1 cellular context compared by ENCODE assay signal in the genomic region with DNA sequence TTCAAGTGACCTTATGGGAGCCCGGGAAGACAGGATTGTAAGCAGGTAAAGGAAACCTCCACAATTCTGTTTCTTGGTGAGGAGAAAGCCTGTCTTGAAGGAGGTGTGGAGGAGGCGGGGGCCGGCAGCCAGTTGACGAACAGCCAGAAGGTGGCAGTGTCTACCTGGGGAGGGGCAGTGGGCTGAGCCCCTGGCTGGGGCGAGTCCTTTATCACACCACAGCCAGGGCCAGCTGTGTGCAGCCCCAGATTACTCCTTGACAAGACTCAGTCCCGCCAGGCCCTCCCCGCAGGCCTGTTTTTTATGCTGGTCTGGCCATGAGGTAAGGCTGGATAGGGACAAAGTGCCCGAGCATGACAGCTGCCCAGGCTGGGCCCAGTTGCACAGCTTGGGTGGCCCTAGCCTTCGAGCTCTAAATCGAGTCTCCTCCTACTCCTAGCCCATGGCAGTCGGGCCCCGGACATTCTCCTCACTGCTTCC.
TF ChIP-seq lines count a peak whose summit lies in the region.

No MANE protein-coding gene starts in this region.

TF ChIP-seq in HepG2, 621 proteins besides CTCF, POLR2A, EP300 and RAD21 (continued from another document and continues in another):
- TF ChIP-seq, protein P1, sequence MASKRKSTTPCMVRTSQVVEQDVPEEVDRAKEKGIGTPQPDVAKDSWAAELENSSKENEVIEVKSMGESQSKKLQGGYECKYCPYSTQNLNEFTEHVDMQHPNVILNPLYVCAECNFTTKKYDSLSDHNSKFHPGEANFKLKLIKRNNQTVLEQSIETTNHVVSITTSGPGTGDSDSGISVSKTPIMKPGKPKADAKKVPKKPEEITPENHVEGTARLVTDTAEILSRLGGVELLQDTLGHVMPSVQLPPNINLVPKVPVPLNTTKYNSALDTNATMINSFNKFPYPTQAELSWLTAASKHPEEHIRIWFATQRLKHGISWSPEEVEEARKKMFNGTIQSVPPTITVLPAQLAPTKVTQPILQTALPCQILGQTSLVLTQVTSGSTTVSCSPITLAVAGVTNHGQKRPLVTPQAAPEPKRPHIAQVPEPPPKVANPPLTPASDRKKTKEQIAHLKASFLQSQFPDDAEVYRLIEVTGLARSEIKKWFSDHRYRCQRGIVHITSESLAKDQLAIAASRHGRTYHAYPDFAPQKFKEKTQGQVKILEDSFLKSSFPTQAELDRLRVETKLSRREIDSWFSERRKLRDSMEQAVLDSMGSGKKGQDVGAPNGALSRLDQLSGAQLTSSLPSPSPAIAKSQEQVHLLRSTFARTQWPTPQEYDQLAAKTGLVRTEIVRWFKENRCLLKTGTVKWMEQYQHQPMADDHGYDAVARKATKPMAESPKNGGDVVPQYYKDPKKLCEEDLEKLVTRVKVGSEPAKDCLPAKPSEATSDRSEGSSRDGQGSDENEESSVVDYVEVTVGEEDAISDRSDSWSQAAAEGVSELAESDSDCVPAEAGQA (IDR thresholded peaks at IDR 0.05; ENCODE audit: low read depth) = no peak
- TF ChIP-seq, protein P1 (CRISPR knock-in tag; IDR thresholded peaks at IDR 0.05; ENCODE audit: borderline replicate concordance) = no peak
- TF ChIP-seq RXRA (CRISPR knock-in tag; IDR thresholded peaks at IDR 0.05) (no peak), NCOA2 (CRISPR knock-in tag; IDR thresholded peaks at IDR 0.05) (no peak), CCAR2 (optimal IDR thresholded peaks at IDR 0.05; ENCODE audit: low read depth, low read length) (no peak), CENPT (CRISPR knock-in tag; IDR thresholded peaks at IDR 0.05; ENCODE audit: low read depth) (no peak), ARNT (IDR thresholded peaks at IDR 0.05) (no peak), RFX3 (CRISPR knock-in tag; IDR thresholded peaks at IDR 0.05) (no peak), ZNF790 (CRISPR knock-in tag; IDR thresholded peaks at IDR 0.05; ENCODE audit: borderline replicate concordance) (no peak), ZNF782 (CRISPR knock-in tag; IDR thresholded peaks at IDR 0.05; ENCODE audit: borderline replicate concordance) (no peak), PHF5A (CRISPR knock-in tag; IDR thresholded peaks at IDR 0.05; ENCODE audit: low read depth, unreplicated experiment) (no peak), RBAK (CRISPR knock-in tag; IDR thresholded peaks at IDR 0.05) (no peak), JUNB (CRISPR knock-in tag; IDR thresholded peaks at IDR 0.05; ENCODE audit: borderline replicate concordance) (no peak), IKZF1 (IDR thresholded peaks at IDR 0.05) (no peak), NCOR1 (IDR thresholded peaks at IDR 0.05; ENCODE audit: borderline replicate concordance, low read length) (no peak), ZNF75D (CRISPR knock-in tag; IDR thresholded peaks at IDR 0.05; ENCODE audit: borderline replicate concordance) (no peak), DMAP1 (CRISPR knock-in tag; IDR thresholded peaks at IDR 0.05) (no peak), ZNF143 (CRISPR knock-in tag; IDR thresholded peaks at IDR 0.05) (no peak), ZNF510 (CRISPR knock-in tag; IDR thresholded peaks at IDR 0.05; ENCODE audit: low read depth) (no peak)
- TF ChIP-seq, protein P2, sequence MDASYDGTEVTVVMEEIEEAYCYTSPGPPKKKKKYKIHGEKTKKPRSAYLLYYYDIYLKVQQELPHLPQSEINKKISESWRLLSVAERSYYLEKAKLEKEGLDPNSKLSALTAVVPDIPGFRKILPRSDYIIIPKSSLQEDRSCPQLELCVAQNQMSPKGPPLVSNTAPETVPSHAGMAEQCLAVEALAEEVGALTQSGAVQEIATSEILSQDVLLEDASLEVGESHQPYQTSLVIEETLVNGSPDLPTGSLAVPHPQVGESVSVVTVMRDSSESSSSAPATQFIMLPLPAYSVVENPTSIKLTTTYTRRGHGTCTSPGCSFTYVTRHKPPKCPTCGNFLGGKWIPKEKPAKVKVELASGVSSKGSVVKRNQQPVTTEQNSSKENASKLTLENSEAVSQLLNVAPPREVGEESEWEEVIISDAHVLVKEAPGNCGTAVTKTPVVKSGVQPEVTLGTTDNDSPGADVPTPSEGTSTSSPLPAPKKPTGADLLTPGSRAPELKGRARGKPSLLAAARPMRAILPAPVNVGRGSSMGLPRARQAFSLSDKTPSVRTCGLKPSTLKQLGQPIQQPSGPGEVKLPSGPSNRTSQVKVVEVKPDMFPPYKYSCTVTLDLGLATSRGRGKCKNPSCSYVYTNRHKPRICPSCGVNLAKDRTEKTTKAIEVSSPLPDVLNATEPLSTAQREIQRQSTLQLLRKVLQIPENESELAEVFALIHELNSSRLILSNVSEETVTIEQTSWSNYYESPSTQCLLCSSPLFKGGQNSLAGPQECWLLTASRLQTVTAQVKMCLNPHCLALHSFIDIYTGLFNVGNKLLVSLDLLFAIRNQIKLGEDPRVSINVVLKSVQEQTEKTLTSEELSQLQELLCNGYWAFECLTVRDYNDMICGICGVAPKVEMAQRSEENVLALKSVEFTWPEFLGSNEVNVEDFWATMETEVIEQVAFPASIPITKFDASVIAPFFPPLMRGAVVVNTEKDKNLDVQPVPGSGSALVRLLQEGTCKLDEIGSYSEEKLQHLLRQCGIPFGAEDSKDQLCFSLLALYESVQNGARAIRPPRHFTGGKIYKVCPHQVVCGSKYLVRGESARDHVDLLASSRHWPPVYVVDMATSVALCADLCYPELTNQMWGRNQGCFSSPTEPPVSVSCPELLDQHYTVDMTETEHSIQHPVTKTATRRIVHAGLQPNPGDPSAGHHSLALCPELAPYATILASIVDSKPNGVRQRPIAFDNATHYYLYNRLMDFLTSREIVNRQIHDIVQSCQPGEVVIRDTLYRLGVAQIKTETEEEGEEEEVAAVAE (CRISPR knock-in tag; IDR thresholded peaks at IDR 0.05; ENCODE audit: borderline replicate concordance) = no peak
- TF ChIP-seq, protein P3, sequence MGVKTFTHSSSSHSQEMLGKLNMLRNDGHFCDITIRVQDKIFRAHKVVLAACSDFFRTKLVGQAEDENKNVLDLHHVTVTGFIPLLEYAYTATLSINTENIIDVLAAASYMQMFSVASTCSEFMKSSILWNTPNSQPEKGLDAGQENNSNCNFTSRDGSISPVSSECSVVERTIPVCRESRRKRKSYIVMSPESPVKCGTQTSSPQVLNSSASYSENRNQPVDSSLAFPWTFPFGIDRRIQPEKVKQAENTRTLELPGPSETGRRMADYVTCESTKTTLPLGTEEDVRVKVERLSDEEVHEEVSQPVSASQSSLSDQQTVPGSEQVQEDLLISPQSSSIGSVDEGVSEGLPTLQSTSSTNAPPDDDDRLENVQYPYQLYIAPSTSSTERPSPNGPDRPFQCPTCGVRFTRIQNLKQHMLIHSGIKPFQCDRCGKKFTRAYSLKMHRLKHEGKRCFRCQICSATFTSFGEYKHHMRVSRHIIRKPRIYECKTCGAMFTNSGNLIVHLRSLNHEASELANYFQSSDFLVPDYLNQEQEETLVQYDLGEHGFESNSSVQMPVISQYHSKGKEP (CRISPR knock-in tag; IDR thresholded peaks at IDR 0.05) = no peak
- TF ChIP-seq, protein P4, sequence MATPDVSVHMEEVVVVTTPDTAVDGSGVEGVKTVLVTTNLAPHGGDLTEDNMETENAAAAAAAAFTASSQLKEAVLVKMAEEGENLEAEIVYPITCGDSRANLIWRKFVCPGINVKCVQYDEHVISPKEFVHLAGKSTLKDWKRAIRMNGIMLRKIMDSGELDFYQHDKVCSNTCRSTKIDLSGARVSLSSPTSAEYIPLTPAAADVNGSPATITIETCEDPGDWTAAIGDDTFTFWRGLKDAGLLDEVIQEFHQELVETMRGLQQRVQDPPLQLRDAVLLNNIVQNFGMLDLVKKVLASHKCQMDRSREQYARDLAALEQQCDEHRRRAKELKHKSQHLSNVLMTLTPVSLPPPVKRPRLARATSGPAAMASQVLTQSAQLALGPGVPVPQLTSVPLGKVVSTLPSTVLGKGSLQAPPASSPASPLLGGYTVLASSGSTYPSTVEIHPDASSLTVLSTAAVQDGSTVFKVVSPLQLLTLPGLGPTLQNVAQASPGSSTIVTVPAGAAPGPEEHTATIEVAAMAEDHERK (CRISPR knock-in tag; IDR thresholded peaks at IDR 0.05; ENCODE audit: low read depth) = no peak
- TF ChIP-seq, protein P5, sequence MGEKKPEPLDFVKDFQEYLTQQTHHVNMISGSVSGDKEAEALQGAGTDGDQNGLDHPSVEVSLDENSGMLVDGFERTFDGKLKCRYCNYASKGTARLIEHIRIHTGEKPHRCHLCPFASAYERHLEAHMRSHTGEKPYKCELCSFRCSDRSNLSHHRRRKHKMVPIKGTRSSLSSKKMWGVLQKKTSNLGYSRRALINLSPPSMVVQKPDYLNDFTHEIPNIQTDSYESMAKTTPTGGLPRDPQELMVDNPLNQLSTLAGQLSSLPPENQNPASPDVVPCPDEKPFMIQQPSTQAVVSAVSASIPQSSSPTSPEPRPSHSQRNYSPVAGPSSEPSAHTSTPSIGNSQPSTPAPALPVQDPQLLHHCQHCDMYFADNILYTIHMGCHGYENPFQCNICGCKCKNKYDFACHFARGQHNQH (CRISPR knock-in tag; IDR thresholded peaks at IDR 0.05) = 0 out of 2 replicates have a peak, but pooled peaks have one; percentile 20
- TF ChIP-seq, protein P6, sequence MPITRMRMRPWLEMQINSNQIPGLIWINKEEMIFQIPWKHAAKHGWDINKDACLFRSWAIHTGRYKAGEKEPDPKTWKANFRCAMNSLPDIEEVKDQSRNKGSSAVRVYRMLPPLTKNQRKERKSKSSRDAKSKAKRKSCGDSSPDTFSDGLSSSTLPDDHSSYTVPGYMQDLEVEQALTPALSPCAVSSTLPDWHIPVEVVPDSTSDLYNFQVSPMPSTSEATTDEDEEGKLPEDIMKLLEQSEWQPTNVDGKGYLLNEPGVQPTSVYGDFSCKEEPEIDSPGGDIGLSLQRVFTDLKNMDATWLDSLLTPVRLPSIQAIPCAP (CRISPR knock-in tag; IDR thresholded peaks at IDR 0.05; ENCODE audit: low read depth) = no peak
- TF ChIP-seq, protein P7, sequence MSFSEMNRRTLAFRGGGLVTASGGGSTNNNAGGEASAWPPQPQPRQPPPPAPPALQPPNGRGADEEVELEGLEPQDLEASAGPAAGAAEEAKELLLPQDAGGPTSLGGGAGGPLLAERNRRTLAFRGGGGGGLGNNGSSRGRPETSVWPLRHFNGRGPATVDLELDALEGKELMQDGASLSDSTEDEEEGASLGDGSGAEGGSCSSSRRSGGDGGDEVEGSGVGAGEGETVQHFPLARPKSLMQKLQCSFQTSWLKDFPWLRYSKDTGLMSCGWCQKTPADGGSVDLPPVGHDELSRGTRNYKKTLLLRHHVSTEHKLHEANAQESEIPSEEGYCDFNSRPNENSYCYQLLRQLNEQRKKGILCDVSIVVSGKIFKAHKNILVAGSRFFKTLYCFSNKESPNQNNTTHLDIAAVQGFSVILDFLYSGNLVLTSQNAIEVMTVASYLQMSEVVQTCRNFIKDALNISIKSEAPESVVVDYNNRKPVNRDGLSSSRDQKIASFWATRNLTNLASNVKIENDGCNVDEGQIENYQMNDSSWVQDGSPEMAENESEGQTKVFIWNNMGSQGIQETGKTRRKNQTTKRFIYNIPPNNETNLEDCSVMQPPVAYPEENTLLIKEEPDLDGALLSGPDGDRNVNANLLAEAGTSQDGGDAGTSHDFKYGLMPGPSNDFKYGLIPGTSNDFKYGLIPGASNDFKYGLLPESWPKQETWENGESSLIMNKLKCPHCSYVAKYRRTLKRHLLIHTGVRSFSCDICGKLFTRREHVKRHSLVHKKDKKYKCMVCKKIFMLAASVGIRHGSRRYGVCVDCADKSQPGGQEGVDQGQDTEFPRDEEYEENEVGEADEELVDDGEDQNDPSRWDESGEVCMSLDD (CRISPR knock-in tag; IDR thresholded peaks at IDR 0.05; ENCODE audit: borderline replicate concordance) = no peak
- TF ChIP-seq, protein P8, sequence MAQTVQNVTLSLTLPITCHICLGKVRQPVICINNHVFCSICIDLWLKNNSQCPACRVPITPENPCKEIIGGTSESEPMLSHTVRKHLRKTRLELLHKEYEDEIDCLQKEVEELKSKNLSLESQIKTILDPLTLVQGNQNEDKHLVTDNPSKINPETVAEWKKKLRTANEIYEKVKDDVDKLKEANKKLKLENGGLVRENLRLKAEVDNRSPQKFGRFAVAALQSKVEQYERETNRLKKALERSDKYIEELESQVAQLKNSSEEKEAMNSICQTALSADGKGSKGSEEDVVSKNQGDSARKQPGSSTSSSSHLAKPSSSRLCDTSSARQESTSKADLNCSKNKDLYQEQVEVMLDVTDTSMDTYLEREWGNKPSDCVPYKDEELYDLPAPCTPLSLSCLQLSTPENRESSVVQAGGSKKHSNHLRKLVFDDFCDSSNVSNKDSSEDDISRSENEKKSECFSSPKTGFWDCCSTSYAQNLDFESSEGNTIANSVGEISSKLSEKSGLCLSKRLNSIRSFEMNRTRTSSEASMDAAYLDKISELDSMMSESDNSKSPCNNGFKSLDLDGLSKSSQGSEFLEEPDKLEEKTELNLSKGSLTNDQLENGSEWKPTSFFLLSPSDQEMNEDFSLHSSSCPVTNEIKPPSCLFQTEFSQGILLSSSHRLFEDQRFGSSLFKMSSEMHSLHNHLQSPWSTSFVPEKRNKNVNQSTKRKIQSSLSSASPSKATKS (CRISPR knock-in tag; IDR thresholded peaks at IDR 0.05) = no peak
